ENCODE assay signal across 1 cellular context in the genomic region with DNA sequence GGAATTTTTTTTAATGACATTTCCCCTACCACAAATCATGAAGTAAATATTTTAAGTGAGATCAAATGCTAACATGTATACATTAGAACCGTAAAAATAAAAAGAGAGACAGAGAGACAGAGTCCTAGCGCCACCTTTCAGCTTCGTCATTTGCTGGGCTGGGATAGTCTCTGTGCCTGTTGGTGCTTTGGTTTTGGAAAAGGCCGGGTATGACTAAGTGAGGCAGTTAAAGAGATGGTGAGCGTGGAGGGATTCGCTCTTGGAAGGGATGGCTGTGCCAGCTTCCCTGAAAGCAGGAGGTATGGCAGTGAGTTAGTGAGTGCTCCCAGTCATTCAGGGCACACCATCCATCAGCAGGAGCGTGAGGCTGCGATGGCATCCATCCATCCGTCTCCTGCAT.
TF ChIP-seq lines count a peak whose summit lies in the region.

No MANE protein-coding gene starts in this region.

TF ChIP-seq in WTC11, 78 proteins besides CTCF, POLR2A, EP300 and RAD21 (continued from another document):
- TF ChIP-seq MAX (CRISPR knock-in tag; IDR thresholded peaks at IDR 0.05) (no peak), ZMAT4 (CRISPR knock-in tag; IDR thresholded peaks at IDR 0.05) (no peak), ZNF317 (CRISPR knock-in tag; IDR thresholded peaks at IDR 0.05; ENCODE audit: borderline replicate concordance, low read depth) (no peak), HMGA2 (CRISPR knock-in tag; IDR thresholded peaks at IDR 0.05) (no peak), PRRX2 (CRISPR knock-in tag; IDR thresholded peaks at IDR 0.05) (no peak)
- TF ChIP-seq, protein P1, sequence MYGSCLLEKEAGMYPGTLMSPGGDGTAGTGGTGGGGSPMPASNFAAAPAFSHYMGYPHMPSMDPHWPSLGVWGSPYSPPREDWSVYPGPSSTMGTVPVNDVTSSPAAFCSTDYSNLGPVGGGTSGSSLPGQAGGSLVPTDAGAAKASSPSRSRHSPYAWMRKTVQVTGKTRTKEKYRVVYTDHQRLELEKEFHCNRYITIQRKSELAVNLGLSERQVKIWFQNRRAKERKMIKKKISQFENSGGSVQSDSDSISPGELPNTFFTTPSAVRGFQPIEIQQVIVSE (CRISPR knock-in tag; IDR thresholded peaks at IDR 0.05; ENCODE audit: borderline replicate concordance): no peak
- TF ChIP-seq, protein P2, sequence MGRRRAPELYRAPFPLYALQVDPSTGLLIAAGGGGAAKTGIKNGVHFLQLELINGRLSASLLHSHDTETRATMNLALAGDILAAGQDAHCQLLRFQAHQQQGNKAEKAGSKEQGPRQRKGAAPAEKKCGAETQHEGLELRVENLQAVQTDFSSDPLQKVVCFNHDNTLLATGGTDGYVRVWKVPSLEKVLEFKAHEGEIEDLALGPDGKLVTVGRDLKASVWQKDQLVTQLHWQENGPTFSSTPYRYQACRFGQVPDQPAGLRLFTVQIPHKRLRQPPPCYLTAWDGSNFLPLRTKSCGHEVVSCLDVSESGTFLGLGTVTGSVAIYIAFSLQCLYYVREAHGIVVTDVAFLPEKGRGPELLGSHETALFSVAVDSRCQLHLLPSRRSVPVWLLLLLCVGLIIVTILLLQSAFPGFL (CRISPR knock-in tag; IDR thresholded peaks at IDR 0.05; ENCODE audit: borderline replicate concordance): no peak
- TF ChIP-seq, protein P3, sequence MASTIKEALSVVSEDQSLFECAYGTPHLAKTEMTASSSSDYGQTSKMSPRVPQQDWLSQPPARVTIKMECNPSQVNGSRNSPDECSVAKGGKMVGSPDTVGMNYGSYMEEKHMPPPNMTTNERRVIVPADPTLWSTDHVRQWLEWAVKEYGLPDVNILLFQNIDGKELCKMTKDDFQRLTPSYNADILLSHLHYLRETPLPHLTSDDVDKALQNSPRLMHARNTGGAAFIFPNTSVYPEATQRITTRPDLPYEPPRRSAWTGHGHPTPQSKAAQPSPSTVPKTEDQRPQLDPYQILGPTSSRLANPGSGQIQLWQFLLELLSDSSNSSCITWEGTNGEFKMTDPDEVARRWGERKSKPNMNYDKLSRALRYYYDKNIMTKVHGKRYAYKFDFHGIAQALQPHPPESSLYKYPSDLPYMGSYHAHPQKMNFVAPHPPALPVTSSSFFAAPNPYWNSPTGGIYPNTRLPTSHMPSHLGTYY (CRISPR knock-in tag; IDR thresholded peaks at IDR 0.05): no peak
- TF ChIP-seq, protein P4, sequence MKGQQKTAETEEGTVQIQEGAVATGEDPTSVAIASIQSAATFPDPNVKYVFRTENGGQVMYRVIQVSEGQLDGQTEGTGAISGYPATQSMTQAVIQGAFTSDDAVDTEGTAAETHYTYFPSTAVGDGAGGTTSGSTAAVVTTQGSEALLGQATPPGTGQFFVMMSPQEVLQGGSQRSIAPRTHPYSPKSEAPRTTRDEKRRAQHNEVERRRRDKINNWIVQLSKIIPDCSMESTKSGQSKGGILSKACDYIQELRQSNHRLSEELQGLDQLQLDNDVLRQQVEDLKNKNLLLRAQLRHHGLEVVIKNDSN (CRISPR knock-in tag; IDR thresholded peaks at IDR 0.05): no peak
TF ChIP-seq in WTC11: peak in this region for 0.
